12 cellular contexts compared by ENCODE assay signal in genomic region chr10:97097154-97097490, GRCh38.
"Had no signal": no experiment of that assay in that cellular context is flagged by ENCODE, and none has a peak within 500 bp of the region (broad histone marks: within the 10 kb centered on the region; RNA-seq: fewer than 3 reads in every experiment).

No MANE protein-coding gene starts in this region.

- DNase-seq: activated CD4-positive, alpha-beta T cell treated with anti-CD3 and anti-CD28 coated beads for 48 hours; activated CD8-positive, alpha-beta memory T cell treated with anti-CD3 and anti-CD28 coated beads, Interleukin-2, amount 50 U/mL, for 48 hours; mesenchymal stem cell; stimulated activated naive B cell treated with anti-CD40 and anti-IgM and Interleukin-4, amounts not matched to agents 10 μg/mL and 1 μg/mL and 100 μg/mL, for 72 hours; trophoblast cell had no signal

- H3K9me3 Mint-ChIP-seq: stimulated activated naive B cell treated with anti-CD40 and anti-IgM and Interleukin-4, amounts not matched to agents 10 μg/mL and 1 μg/mL and 100 μg/mL, for 72 hours; T-cell had no signal

- H3K27ac Mint-ChIP-seq: activated CD8-positive, alpha-beta T cell treated with anti-CD3 and anti-CD28 coated beads, Interleukin-2, amount 10 ng/mL, durations not matched to agents 7 days and 5 days; stimulated activated naive B cell treated with anti-CD40 and anti-IgM and Interleukin-4, amounts not matched to agents 10 μg/mL and 1 μg/mL and 100 μg/mL, for 72 hours had no signal

- H3K27me3 ChIP-seq: right atrium auricular region had no signal

- H3K4me3 ChIP-seq: right atrium auricular region, SK-N-MC had no signal

- H3K9me3 ChIP-seq: right atrium auricular region had no signal

- H3K36me3 Mint-ChIP-seq: stimulated activated naive B cell treated with anti-CD40 and anti-IgM and Interleukin-4, amounts not matched to agents 10 μg/mL and 1 μg/mL and 100 μg/mL, for 72 hours; T-cell had no signal

- ATAC-seq: esophagus mucosa; left lobe of liver; stimulated activated naive B cell treated with anti-CD40 and anti-IgM and Interleukin-4, amounts not matched to agents 10 μg/mL and 1 μg/mL and 100 μg/mL, for 72 hours had no signal

- H3K27ac ChIP-seq: SK-N-MC, VCaP had no signal

- H3K4me3 Mint-ChIP-seq: activated CD8-positive, alpha-beta T cell treated with anti-CD3 and anti-CD28 coated beads, Interleukin-2, amount 10 ng/mL, durations not matched to agents 7 days and 5 days; stimulated activated naive B cell treated with anti-CD40 and anti-IgM and Interleukin-4, amounts not matched to agents 10 μg/mL and 1 μg/mL and 100 μg/mL, for 72 hours had no signal

- H3K36me3 ChIP-seq: right atrium auricular region had no signal
